1 cellular context compared by ENCODE assay signal in the genomic region with DNA sequence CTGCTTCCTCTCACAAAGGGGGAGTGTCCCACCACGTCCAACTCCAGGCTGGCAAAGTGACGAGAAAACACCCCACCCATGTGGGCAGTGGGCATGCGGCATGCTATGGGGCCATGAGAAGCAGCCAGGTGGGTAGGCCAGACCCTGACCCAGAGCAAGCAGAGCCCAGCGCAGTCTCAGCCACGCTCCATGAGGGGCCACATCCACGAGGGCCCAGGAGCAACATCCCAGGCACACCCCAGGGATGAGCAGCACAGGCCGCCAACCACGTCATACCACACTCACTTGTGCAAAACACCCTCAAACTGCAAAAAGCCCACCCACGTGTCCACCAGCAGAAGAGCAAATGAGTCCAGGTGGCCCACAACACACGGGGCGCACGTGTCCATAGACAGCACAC.
TF ChIP-seq lines count a peak whose summit lies in the region.

No MANE protein-coding gene starts in this region.

TF ChIP-seq in H1, 55 proteins besides CTCF, POLR2A, EP300 and RAD21 (continued from another document):
- TF ChIP-seq SIN3A (conservative IDR thresholded peaks at IDR 0.05 in 1 of 2, IDR thresholded peaks at IDR 0.05 in 1 of 2; ENCODE audit: low read depth in 1 of 2, low read length in 2 of 2) (no peak), CEBPB (IDR thresholded peaks at IDR 0.05; ENCODE audit: low read depth, low read length) (no peak), SP1 (IDR thresholded peaks at IDR 0.05; ENCODE audit: low read depth, low read length) (no peak), ASH2L (IDR thresholded peaks at IDR 0.05; ENCODE audit: low read length) (no peak), SIRT6 (IDR thresholded peaks at IDR 0.05; ENCODE audit: low read length) (no peak), POLR2AphosphoS5 (IDR thresholded peaks at IDR 0.05; ENCODE audit: low read depth, low read length) (no peak), GABPA (IDR thresholded peaks at IDR 0.05; ENCODE audit: borderline replicate concordance, insufficient read depth, low read length) (no peak), BCL11A (IDR thresholded peaks at IDR 0.05; ENCODE audit: low read depth in 2 of 2, low read length in 2 of 2) (no peak), RXRA (IDR thresholded peaks at IDR 0.05; ENCODE audit: insufficient read depth, low read depth, low read length) (no peak), CHD1 (IDR thresholded peaks at IDR 0.05; ENCODE audit: low read depth, low read length) (no peak), POU5F1 (IDR thresholded peaks at IDR 0.05; ENCODE audit: low read depth, low read length) (no peak), YY1 (IDR thresholded peaks at IDR 0.05; ENCODE audit: low read depth, low read length) (no peak)
- TF ChIP-seq, protein P1, sequence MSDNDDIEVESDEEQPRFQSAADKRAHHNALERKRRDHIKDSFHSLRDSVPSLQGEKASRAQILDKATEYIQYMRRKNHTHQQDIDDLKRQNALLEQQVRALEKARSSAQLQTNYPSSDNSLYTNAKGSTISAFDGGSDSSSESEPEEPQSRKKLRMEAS (IDR thresholded peaks at IDR 0.05): no peak
- TF ChIP-seq, protein P2, sequence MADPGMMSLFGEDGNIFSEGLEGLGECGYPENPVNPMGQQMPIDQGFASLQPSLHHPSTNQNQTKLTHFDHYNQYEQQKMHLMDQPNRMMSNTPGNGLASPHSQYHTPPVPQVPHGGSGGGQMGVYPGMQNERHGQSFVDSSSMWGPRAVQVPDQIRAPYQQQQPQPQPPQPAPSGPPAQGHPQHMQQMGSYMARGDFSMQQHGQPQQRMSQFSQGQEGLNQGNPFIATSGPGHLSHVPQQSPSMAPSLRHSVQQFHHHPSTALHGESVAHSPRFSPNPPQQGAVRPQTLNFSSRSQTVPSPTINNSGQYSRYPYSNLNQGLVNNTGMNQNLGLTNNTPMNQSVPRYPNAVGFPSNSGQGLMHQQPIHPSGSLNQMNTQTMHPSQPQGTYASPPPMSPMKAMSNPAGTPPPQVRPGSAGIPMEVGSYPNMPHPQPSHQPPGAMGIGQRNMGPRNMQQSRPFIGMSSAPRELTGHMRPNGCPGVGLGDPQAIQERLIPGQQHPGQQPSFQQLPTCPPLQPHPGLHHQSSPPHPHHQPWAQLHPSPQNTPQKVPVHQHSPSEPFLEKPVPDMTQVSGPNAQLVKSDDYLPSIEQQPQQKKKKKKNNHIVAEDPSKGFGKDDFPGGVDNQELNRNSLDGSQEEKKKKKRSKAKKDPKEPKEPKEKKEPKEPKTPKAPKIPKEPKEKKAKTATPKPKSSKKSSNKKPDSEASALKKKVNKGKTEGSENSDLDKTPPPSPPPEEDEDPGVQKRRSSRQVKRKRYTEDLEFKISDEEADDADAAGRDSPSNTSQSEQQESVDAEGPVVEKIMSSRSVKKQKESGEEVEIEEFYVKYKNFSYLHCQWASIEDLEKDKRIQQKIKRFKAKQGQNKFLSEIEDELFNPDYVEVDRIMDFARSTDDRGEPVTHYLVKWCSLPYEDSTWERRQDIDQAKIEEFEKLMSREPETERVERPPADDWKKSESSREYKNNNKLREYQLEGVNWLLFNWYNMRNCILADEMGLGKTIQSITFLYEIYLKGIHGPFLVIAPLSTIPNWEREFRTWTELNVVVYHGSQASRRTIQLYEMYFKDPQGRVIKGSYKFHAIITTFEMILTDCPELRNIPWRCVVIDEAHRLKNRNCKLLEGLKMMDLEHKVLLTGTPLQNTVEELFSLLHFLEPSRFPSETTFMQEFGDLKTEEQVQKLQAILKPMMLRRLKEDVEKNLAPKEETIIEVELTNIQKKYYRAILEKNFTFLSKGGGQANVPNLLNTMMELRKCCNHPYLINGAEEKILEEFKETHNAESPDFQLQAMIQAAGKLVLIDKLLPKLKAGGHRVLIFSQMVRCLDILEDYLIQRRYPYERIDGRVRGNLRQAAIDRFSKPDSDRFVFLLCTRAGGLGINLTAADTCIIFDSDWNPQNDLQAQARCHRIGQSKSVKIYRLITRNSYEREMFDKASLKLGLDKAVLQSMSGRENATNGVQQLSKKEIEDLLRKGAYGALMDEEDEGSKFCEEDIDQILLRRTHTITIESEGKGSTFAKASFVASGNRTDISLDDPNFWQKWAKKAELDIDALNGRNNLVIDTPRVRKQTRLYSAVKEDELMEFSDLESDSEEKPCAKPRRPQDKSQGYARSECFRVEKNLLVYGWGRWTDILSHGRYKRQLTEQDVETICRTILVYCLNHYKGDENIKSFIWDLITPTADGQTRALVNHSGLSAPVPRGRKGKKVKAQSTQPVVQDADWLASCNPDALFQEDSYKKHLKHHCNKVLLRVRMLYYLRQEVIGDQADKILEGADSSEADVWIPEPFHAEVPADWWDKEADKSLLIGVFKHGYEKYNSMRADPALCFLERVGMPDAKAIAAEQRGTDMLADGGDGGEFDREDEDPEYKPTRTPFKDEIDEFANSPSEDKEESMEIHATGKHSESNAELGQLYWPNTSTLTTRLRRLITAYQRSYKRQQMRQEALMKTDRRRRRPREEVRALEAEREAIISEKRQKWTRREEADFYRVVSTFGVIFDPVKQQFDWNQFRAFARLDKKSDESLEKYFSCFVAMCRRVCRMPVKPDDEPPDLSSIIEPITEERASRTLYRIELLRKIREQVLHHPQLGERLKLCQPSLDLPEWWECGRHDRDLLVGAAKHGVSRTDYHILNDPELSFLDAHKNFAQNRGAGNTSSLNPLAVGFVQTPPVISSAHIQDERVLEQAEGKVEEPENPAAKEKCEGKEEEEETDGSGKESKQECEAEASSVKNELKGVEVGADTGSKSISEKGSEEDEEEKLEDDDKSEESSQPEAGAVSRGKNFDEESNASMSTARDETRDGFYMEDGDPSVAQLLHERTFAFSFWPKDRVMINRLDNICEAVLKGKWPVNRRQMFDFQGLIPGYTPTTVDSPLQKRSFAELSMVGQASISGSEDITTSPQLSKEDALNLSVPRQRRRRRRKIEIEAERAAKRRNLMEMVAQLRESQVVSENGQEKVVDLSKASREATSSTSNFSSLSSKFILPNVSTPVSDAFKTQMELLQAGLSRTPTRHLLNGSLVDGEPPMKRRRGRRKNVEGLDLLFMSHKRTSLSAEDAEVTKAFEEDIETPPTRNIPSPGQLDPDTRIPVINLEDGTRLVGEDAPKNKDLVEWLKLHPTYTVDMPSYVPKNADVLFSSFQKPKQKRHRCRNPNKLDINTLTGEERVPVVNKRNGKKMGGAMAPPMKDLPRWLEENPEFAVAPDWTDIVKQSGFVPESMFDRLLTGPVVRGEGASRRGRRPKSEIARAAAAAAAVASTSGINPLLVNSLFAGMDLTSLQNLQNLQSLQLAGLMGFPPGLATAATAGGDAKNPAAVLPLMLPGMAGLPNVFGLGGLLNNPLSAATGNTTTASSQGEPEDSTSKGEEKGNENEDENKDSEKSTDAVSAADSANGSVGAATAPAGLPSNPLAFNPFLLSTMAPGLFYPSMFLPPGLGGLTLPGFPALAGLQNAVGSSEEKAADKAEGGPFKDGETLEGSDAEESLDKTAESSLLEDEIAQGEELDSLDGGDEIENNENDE (IDR thresholded peaks at IDR 0.05; ENCODE audit: insufficient replicate concordance, low read length): no peak
- TF ChIP-seq, protein P3, sequence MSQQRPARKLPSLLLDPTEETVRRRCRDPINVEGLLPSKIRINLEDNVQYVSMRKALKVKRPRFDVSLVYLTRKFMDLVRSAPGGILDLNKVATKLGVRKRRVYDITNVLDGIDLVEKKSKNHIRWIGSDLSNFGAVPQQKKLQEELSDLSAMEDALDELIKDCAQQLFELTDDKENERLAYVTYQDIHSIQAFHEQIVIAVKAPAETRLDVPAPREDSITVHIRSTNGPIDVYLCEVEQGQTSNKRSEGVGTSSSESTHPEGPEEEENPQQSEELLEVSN (IDR thresholded peaks at IDR 0.05): no peak
